In genomic region chr10:26700884-26701630, GRCh38 we compare ENCODE assay signal across 15 cellular contexts. TPM values are rescaled to one million over a fixed set of nuclear protein-coding genes. Genes with fewer than 3 reads are reported as not detected.
DNase-seq lines count a peak whose midpoint lies in the region; ATAC-seq and TF ChIP-seq lines count a peak whose summit lies in the region.
"Had no signal": no experiment of that assay in that cellular context is flagged by ENCODE, and none has a peak within 500 bp of the region (broad histone marks: within the 10 kb centered on the region; RNA-seq: fewer than 3 reads in every experiment).

No MANE protein-coding gene starts in this region.

- no peak overlapping the region for H2AFZ ChIP-seq in OCI-LY7 (ENCODE audit: low read length)

- POLR2A ChIA-PET in A673 (lab: Charles Lee; ENCODE audit: low non-redundant PET): no interaction called here
- POLR2A ChIA-PET in Caco-2 (lab: Charles Lee): no interaction called here
- POLR2A ChIA-PET in OCI-LY7 (lab: Charles Lee): interaction anchor here (1.0 kb wide), 1 partner anchor 23 kb away, joined by 3 read pairs; no protein-coding TSS in a partner anchor

- no peak for TF ChIP-seq CTCF in A673 (conservative IDR thresholded peaks at IDR 0.05; ENCODE audit: low read depth, low read length)
- no peak for TF ChIP-seq CTCF in Caco-2 (IDR thresholded peaks at IDR 0.05; ENCODE audit: insufficient read depth in 1 of 2, low read depth in 1 of 2, low read length in 1 of 2, severe bottlenecking in 1 of 2, unreplicated experiment in 1 of 2)
- TF ChIP-seq CTCF in OCI-LY7 (conservative IDR thresholded peaks at IDR 0.05; ENCODE audit: low read length): no peak
- TF ChIP-seq CTCF in esophagus muscularis mucosa (IDR thresholded peaks at IDR 0.05): no peak

- BruUV-seq in A673 (replicated peaks; lab: Mats Ljungman, UMichigan): TSS peak; percentile 8
- TSS peak; percentile 2 for BruUV-seq in Caco-2 (replicated peaks; lab: Mats Ljungman, UMichigan)
- TSS peak; percentile 11 for BruUV-seq in OCI-LY7 (replicated peaks; lab: Mats Ljungman, UMichigan)

- 67% methylated on average over 4 of the region's 4 CpGs for WGBS in esophagus muscularis mucosa

- H3K9ac ChIP-seq in mucosa of rectum (ENCODE audit: low read depth in 1 of 2, low read length in 2 of 2): no peak overlapping the region

- H3K4me3 ChIP-seq in A673 (ENCODE audit: low read depth, low read length, poor library complexity, severe bottlenecking): no peak overlapping the region
- H3K4me3 ChIP-seq in Caco-2 (ENCODE audit: low read depth, low read length): no peak overlapping the region
- no peak overlapping the region for H3K4me3 ChIP-seq in OCI-LY7 (ENCODE audit: low read depth, low read length, poor library complexity, severe bottlenecking)
- peak overlapping the region in 1 of 2 donors; percentile 44 for H3K4me3 ChIP-seq in mucosa of rectum (ENCODE audit: low read length in 2 of 2)
- H3K4me3 ChIP-seq in esophagus muscularis mucosa: no peak overlapping the region

- intact Hi-C loops in A673 (cut with micrococcal nuclease; ENCODE audit: unreplicated experiment): no loop called here
- intact Hi-C loops in Caco-2 (cut with micrococcal nuclease; ENCODE audit: unreplicated experiment): no loop called here
- intact Hi-C loops in OCI-LY7 (cut with micrococcal nuclease; ENCODE audit: unreplicated experiment): no loop called here
- intact Hi-C loops in esophagus muscularis mucosa (cut with DNase I): no loop called here

- no peak overlapping the region for H3K4me2 ChIP-seq in OCI-LY7 (ENCODE audit: low read length)

- H3K4me1 ChIP-seq in A673 (ENCODE audit: insufficient read depth, low read length, poor library complexity, severe bottlenecking) (peaks cover 18% of the 10 kb centered on the region), Caco-2 (peaks cover 16% of the 10 kb centered on the region), OCI-LY7 (ENCODE audit: insufficient read depth, low read length, poor library complexity, severe bottlenecking) (peaks cover 14% of the 10 kb centered on the region), mucosa of rectum (ENCODE audit: control insufficient read depth in 2 of 2, insufficient read depth in 2 of 2, low read length in 2 of 2) (peaks cover 22 to 30% of the 10 kb centered on the region in 2 donors), esophagus muscularis mucosa (peaks cover 14 to 27% (median 19%) of the 10 kb centered on the region in 4 donors)

- TF ChIP-seq POLR2A in esophagus muscularis mucosa (IDR thresholded peaks at IDR 0.05; ENCODE audit: low read depth): no peak

- peaks cover 56% of the 10 kb centered on the region for H3K79me2 ChIP-seq in OCI-LY7 (ENCODE audit: insufficient read depth, low read depth, low read length)

- peaks cover 40% of the 10 kb centered on the region for H3K36me3 Mint-ChIP-seq in Caco-2 (ENCODE audit: insufficient read depth, unreplicated experiment)

- TF ChIP-seq EP300 in esophagus muscularis mucosa (IDR thresholded peaks at IDR 0.05): no peak

- H3K4me3 Mint-ChIP-seq in Caco-2 (ENCODE audit: unreplicated experiment): no peak overlapping the region
- H3K4me3 Mint-ChIP-seq: B cell had no signal

- no peak overlapping the region for H3K27ac ChIP-seq in A673 (ENCODE audit: low read depth, low read length, poor library complexity, severe bottlenecking)
- H3K27ac ChIP-seq in OCI-LY7 (ENCODE audit: low read depth, low read length, poor library complexity, severe bottlenecking): no peak overlapping the region
- H3K27ac ChIP-seq in mucosa of rectum (ENCODE audit: low read depth in 2 of 2, low read length in 2 of 2): peak overlapping the region; percentile 36 to 75
- H3K27ac ChIP-seq in esophagus muscularis mucosa (replicated peaks in 1 of 4): no peak overlapping the region
- H3K27ac ChIP-seq: HL-60 had no signal

- no peak for ATAC-seq in HG03457 (IDR thresholded peaks at IDR 0.05; ENCODE audit: unreplicated experiment)

- H3K9me3 ChIP-seq in A673 (ENCODE audit: low read depth, low read length, poor library complexity, severe bottlenecking) (no peaks in the 10 kb centered on the region), Caco-2 (no peaks in the 10 kb centered on the region), OCI-LY7 (ENCODE audit: low read length) (no peaks in the 10 kb centered on the region), mucosa of rectum (ENCODE audit: control insufficient read depth in 2 of 2, low read length in 2 of 2) (no peaks in the 10 kb centered on the region), esophagus muscularis mucosa (no peaks in the 10 kb centered on the region)

- H3K9me2 ChIP-seq in OCI-LY7 (ENCODE audit: insufficient read depth, low read length): no peaks in the 10 kb centered on the region

- DNase-seq in A673 (ENCODE audit: low spot score) (no peak), Caco-2 (no peak), OCI-LY7 (ENCODE audit: low spot score) (no peak), esophagus muscularis mucosa (ENCODE audit: extremely low spot score) (no peak), NCI-H1417 treated with DMSO at 0.1 percent for 48 hours (lab: John Stamatoyannopoulos, UW) (no peak)
- DNase-seq: ACHN; CD8-positive, alpha-beta memory T cell; KG1; NCI-H1105 treated with DMSO at 0.1 percent for 48 hours; NCI-H2029; NCI-H510A had no signal

- H4K20me1 ChIP-seq in OCI-LY7 (ENCODE audit: insufficient read depth, low read length): no peaks in the 10 kb centered on the region

- CTCF ChIA-PET in A673 (lab: Charles Lee) (no interaction called here), Caco-2 (lab: Charles Lee) (no interaction called here), OCI-LY7 (lab: Charles Lee; ENCODE audit: unreplicated experiment) (no interaction called here)

- H3K9me3 Mint-ChIP-seq in Caco-2 (ENCODE audit: unreplicated experiment): peaks cover 11% of the 10 kb centered on the region

- no peaks in the 10 kb centered on the region for H3K27me3 Mint-ChIP-seq in Caco-2 (ENCODE audit: insufficient read depth, unreplicated experiment)
- H3K27me3 Mint-ChIP-seq: B cell; CD8-positive, alpha-beta memory T cell had no signal

- H3K36me3 ChIP-seq in A673 (ENCODE audit: insufficient read depth, low read length, poor library complexity, severe bottlenecking) (peaks cover 30% of the 10 kb centered on the region), Caco-2 (ENCODE audit: control insufficient read depth, insufficient read depth, low read length) (peaks cover 3% of the 10 kb centered on the region; the same call in 1 of the 2 replicates), OCI-LY7 (ENCODE audit: insufficient read depth, low read length) (peaks cover 58% of the 10 kb centered on the region), mucosa of rectum (ENCODE audit: control insufficient read depth in 2 of 2, insufficient read depth in 2 of 2, low read length in 2 of 2) (peaks cover 0 to 7% of the 10 kb centered on the region in 2 donors), esophagus muscularis mucosa (peaks cover 2 to 15% (median 11%) of the 10 kb centered on the region in 4 donors)

- no peaks in the 10 kb centered on the region for H3K27me3 ChIP-seq in A673 (replicated peaks; ENCODE audit: insufficient read depth, low read depth, low read length, poor library complexity)
- no peaks in the 10 kb centered on the region for H3K27me3 ChIP-seq in Caco-2 (replicated peaks; ENCODE audit: control insufficient read depth, insufficient read depth, low read length)
- no peaks in the 10 kb centered on the region for H3K27me3 ChIP-seq in mucosa of rectum (ENCODE audit: control insufficient read depth in 2 of 2, insufficient read depth in 2 of 2, low read length in 2 of 2)
- H3K27me3 ChIP-seq in esophagus muscularis mucosa: no peaks in the 10 kb centered on the region

- peak overlapping the region; percentile 4 for H3K27ac Mint-ChIP-seq in Caco-2 (ENCODE audit: unreplicated experiment)
- H3K27ac Mint-ChIP-seq: B cell had no signal

- peaks cover 27% of the 10 kb centered on the region for H3K4me1 Mint-ChIP-seq in Caco-2 (ENCODE audit: low read depth, unreplicated experiment)

RNA-seq across cellular contexts. Expression of gene PDSS1, which starts 3.6 kb away (rescaled TPM):
- 46.8 and 55.4 TPM in 2 replicates for total RNA-seq in A673 (2021)
- 22.4 and 24.9 TPM in 2 replicates for total RNA-seq in Caco-2 (2022)
- total RNA-seq in OCI-LY7 (2014; rRNA removed; shearing (Covaris generic)): 16.9 and 23.0 TPM in 2 replicates
- 18.4 and 20.4 TPM in 2 replicates for total RNA-seq in OCI-LY7 (2022)
- 1 to 10 TPM; 1.7 to 5.0 (median 3.3) TPM for total RNA-seq in esophagus muscularis mucosa

Comparison
In these comparisons a context has a peak if more than half of its experiments do, and no peak if none do; other contexts are left out.
1. H3K27ac ChIP-seq: peak in mucosa of rectum (2 of 2); none in A673 (single experiment), OCI-LY7 (single experiment) and esophagus muscularis mucosa (0 of 4).